In the genomic region with DNA sequence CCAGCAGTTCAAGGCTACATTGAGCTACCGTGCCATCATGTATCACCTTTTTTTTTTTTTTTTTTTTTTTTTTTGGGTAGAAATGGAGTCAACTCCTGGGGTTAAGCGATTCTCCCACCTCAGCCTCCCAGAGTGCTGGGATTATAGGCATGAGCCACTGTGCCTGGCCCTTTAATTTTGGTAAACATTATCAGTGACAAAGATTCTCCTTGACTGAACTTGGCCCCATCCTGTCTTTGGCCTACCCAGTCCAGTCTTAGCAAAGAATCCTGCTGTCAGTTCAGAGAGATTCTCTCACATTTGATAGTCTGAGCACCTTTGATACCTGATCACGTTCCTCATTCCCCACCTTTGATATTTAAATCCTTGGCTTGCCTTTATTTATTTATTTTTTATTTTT, we compare ENCODE assay signal across 20 cellular contexts. TPM values are rescaled to one million over a fixed set of nuclear protein-coding genes. Genes with fewer than 3 reads are reported as not detected.
DNase-seq lines count a peak whose midpoint lies in the region; ATAC-seq, FAIRE-seq and TF ChIP-seq lines count a peak whose summit lies in the region.
"Had no signal": no experiment of that assay in that cellular context is flagged by ENCODE, and none has a peak within 500 bp of the region (broad histone marks: within the 10 kb centered on the region; RNA-seq: fewer than 3 reads in every experiment).

No MANE protein-coding gene starts in this region.

- POLR2A ChIA-PET in IMR-90 (lab: Charles Lee; ENCODE audit: unreplicated experiment) = no interaction called here

- no peaks in the 10 kb centered on the region for H4K20me1 ChIP-seq in IMR-90 (ENCODE audit: insufficient read depth, low read length)
- H4K20me1 ChIP-seq in astrocyte (ENCODE audit: insufficient read depth, low read length) = no peaks in the 10 kb centered on the region
- no peaks in the 10 kb centered on the region for H4K20me1 ChIP-seq in osteoblast (ENCODE audit: insufficient read depth, low read length)

- H3K4me1 ChIP-seq in ACC112 (ENCODE audit: control insufficient read depth, insufficient read depth, low read length, unreplicated experiment) (peaks cover 10% of the 10 kb centered on the region), IMR-90 (ENCODE audit: control insufficient read depth, insufficient read depth, low read length) (peaks cover 3% of the 10 kb centered on the region), astrocyte (ENCODE audit: insufficient read depth, low read length) (peaks cover 11% of the 10 kb centered on the region), osteoblast (ENCODE audit: insufficient read depth, low read length) (peaks cover 10% of the 10 kb centered on the region)
- H3K4me1 ChIP-seq: A549 had no signal

- WGBS in IMR-90 (ENCODE audit: extremely low coverage in 2 of 2, insufficient read length in 1 of 2), 2 experiments = no CpG with 5 or more reads among the region's 3 CpGs

- H3K9me3 Mint-ChIP-seq in astrocyte (ENCODE audit: unreplicated experiment) = no peaks in the 10 kb centered on the region
- H3K9me3 Mint-ChIP-seq: CD14-positive monocyte; CD8-positive, alpha-beta T cell had no signal

- H3K9me1 ChIP-seq in IMR-90 (ENCODE audit: insufficient read depth, low read length) = peaks cover 2% of the 10 kb centered on the region; the same call in 1 of the 2 replicates

- H3K27ac ChIP-seq in ACC112 (ENCODE audit: low read depth, low read length) = peak overlapping the region; percentile 72; the same call in 1 of the 2 replicates
- H3K27ac ChIP-seq in IMR-90 (ENCODE audit: insufficient read depth, low read length) = no peak overlapping the region
- H3K27ac ChIP-seq in astrocyte (ENCODE audit: low read depth, low read length) = peak overlapping the region; percentile 24
- peak overlapping the region; percentile 23 for H3K27ac ChIP-seq in osteoblast (ENCODE audit: low read depth, low read length)
- H3K27ac ChIP-seq: A549, GM23248 had no signal

- no peak for ATAC-seq in IMR-90 (ENCODE audit: low read depth)
- no peak for ATAC-seq in HG03039 (IDR thresholded peaks at IDR 0.05; ENCODE audit: unreplicated experiment)
- ATAC-seq in HG02588 (IDR thresholded peaks at IDR 0.05; ENCODE audit: unreplicated experiment) = no peak
- ATAC-seq: A549; CD8-positive, alpha-beta T cell; HCT116 had no signal

- H3K27me3 ChIP-seq in ACC112 (ENCODE audit: insufficient read depth, low read length) (no peaks in the 10 kb centered on the region), IMR-90 (ENCODE audit: control insufficient read depth, insufficient read depth, low read length) (no peaks in the 10 kb centered on the region), astrocyte (ENCODE audit: insufficient read depth, low read length) (no peaks in the 10 kb centered on the region), osteoblast (ENCODE audit: insufficient read depth, low read length) (no peaks in the 10 kb centered on the region)

- no peak overlapping the region for H3K4ac ChIP-seq in IMR-90 (ENCODE audit: low read depth, low read length)

- H2BK5ac ChIP-seq in IMR-90 (ENCODE audit: low read depth, low read length, poor library complexity, severe bottlenecking) = peak overlapping the region; percentile 7

- H3K4me2 ChIP-seq in IMR-90 (ENCODE audit: low read depth, low read length) (no peak overlapping the region), astrocyte (ENCODE audit: low read length) (no peak overlapping the region), osteoblast (ENCODE audit: insufficient read depth, low read length) (no peak overlapping the region)
- H3K4me2 ChIP-seq: A549 had no signal

- no peak overlapping the region for H2BK120ac ChIP-seq in IMR-90 (ENCODE audit: low read depth, low read length)

- H3K79me2 ChIP-seq in ACC112 (ENCODE audit: control insufficient read depth, insufficient read depth, low read length, unreplicated experiment) (no peaks in the 10 kb centered on the region), astrocyte (ENCODE audit: insufficient read depth, low read length) (no peaks in the 10 kb centered on the region), osteoblast (ENCODE audit: insufficient read depth, low read length) (no peaks in the 10 kb centered on the region)

- H3K27me3 Mint-ChIP-seq in astrocyte (ENCODE audit: low read depth, unreplicated experiment) = no peaks in the 10 kb centered on the region

- no TSS peak for BruUV-seq in IMR-90 (replicated peaks; lab: Mats Ljungman, UMichigan)

- no peak overlapping the region for H3K56ac ChIP-seq in IMR-90 (ENCODE audit: extremely low read depth, insufficient read depth, low read length)

- H4K5ac ChIP-seq in IMR-90 (ENCODE audit: low read depth, low read length) = no peak overlapping the region

- 0 out of 2 replicates have a peak overlapping the region, but pooled peaks have one; percentile 25 for H2BK20ac ChIP-seq in IMR-90 (ENCODE audit: low read depth, low read length)

- no peak for TF ChIP-seq CTCF in IMR-90 (conservative IDR thresholded peaks at IDR 0.05; ENCODE audit: low read depth, low read length)
- TF ChIP-seq CTCF in astrocyte (IDR thresholded peaks at IDR 0.05; ENCODE audit: insufficient read depth, low read depth, low read length) = no peak
- TF ChIP-seq CTCF in osteoblast (IDR thresholded peaks at IDR 0.05; ENCODE audit: extremely low read depth, low read depth, low read length) = no peak

- H3K36me3 Mint-ChIP-seq in astrocyte (ENCODE audit: low read depth, unreplicated experiment) = no peaks in the 10 kb centered on the region

- CTCF ChIA-PET in IMR-90 (lab: Yijun Ruan, JAX) = interaction anchor here (0.5 kb wide), 1 partner anchor 95 kb away, joined by 3 read pairs; no protein-coding TSS in a partner anchor

- H3K9me3 ChIP-seq in IMR-90 (ENCODE audit: control insufficient read depth, insufficient read depth, low read length) (no peaks in the 10 kb centered on the region), astrocyte (ENCODE audit: insufficient read depth, low read depth, low read length) (no peaks in the 10 kb centered on the region), osteoblast (ENCODE audit: low read depth, low read length) (no peaks in the 10 kb centered on the region)
- H3K9me3 ChIP-seq: A549 had no signal

- no peak for TF ChIP-seq RAD21 in IMR-90 (IDR thresholded peaks at IDR 0.05; ENCODE audit: low read length)

- H3K14ac ChIP-seq in IMR-90 (replicated peaks; ENCODE audit: low read depth, low read length) = no peak overlapping the region

- FAIRE-seq in astrocyte (lab: Jason Lieb, UNC) = no peak
- FAIRE-seq: A549, D721Med, G401.6, GM12891, H54 had no signal

- no peak overlapping the region for H4K91ac ChIP-seq in IMR-90 (ENCODE audit: insufficient read depth, low read depth, low read length)

- no peak overlapping the region for H3K27ac Mint-ChIP-seq in astrocyte (ENCODE audit: unreplicated experiment)
- H3K27ac Mint-ChIP-seq: CD8-positive, alpha-beta T cell had no signal

- peaks cover 7% of the 10 kb centered on the region for H3K4me1 Mint-ChIP-seq in astrocyte (ENCODE audit: low read depth, unreplicated experiment)

- H2AK5ac ChIP-seq in IMR-90 (ENCODE audit: low read depth, low read length) = 0 out of 2 replicates have a peak overlapping the region, but pooled peaks have one; percentile 46

- no peak for TF ChIP-seq POLR2A in IMR-90 (IDR thresholded peaks at IDR 0.05; ENCODE audit: low read depth, low read length)

- H4K8ac ChIP-seq in IMR-90 (ENCODE audit: low read depth in 2 of 2, low read length in 2 of 2) = no peak overlapping the region

- H3K23ac ChIP-seq in IMR-90 (ENCODE audit: low read depth, low read length) = no peak overlapping the region

- no peak overlapping the region for H2BK15ac ChIP-seq in IMR-90 (ENCODE audit: low read depth, low read length)

- dilution Hi-C loops in IMR-90 (cut with HindIII; ENCODE audit: low sequenced_read_pairs, unreplicated experiment) = no loop called here

- H2AK9ac ChIP-seq in IMR-90 (replicated peaks; ENCODE audit: low read depth, low read length, poor library complexity) = peak overlapping the region; percentile 33

- no peak overlapping the region for H2AFZ ChIP-seq in ACC112 (ENCODE audit: low read length, unreplicated experiment)
- no peak overlapping the region for H2AFZ ChIP-seq in IMR-90 (replicated peaks; ENCODE audit: low read length, poor library complexity)
- H2AFZ ChIP-seq in astrocyte (ENCODE audit: low read depth, low read length) = no peak overlapping the region
- no peak overlapping the region for H2AFZ ChIP-seq in osteoblast (ENCODE audit: low read length)
- H2AFZ ChIP-seq: GM23248 had no signal

- H3K4me3 ChIP-seq in ACC112 (ENCODE audit: low read depth, low read length) (no peak overlapping the region), IMR-90 (ENCODE audit: insufficient read depth, low read depth, low read length) (no peak overlapping the region), astrocyte (ENCODE audit: insufficient read depth, low read depth, low read length) (no peak overlapping the region), osteoblast (ENCODE audit: insufficient read depth, low read length) (no peak overlapping the region)
- H3K4me3 ChIP-seq: A549, GM23248 had no signal

- H3K79me1 ChIP-seq in IMR-90 (ENCODE audit: low read depth in 1 of 2, low read length in 2 of 2) = no peaks in the 10 kb centered on the region

- in situ Hi-C loops in IMR-90 (cut with MboI; ENCODE audit: low sequenced_read_pairs) = no loop called here

- 0 out of 2 replicates have a peak, but pooled peaks cover 6% of the 10 kb centered on the region for H3K36me3 ChIP-seq in ACC112 (ENCODE audit: insufficient read depth, low read length)
- peaks cover 6% of the 10 kb centered on the region; the same call in 1 of the 2 replicates for H3K36me3 ChIP-seq in IMR-90 (ENCODE audit: control insufficient read depth, insufficient read depth, low read length)
- no peaks in the 10 kb centered on the region for H3K36me3 ChIP-seq in astrocyte (ENCODE audit: insufficient read depth, low read length)
- peaks cover 8% of the 10 kb centered on the region for H3K36me3 ChIP-seq in osteoblast (ENCODE audit: insufficient read depth, low read length)

- no peak overlapping the region for H3K4me3 Mint-ChIP-seq in astrocyte (ENCODE audit: unreplicated experiment)
- H3K4me3 Mint-ChIP-seq: CD14-positive monocyte; CD8-positive, alpha-beta T cell had no signal

- DNase-seq in IMR-90 (no peak), astrocyte (ENCODE audit: low read depth) (no peak), osteoblast (ENCODE audit: insufficient read length, low spot score, missing footprints) (no peak), kidney tubule cell (ENCODE audit: low spot score) (no peak)
- DNase-seq: CD8-positive, alpha-beta T cell; COR-L47; DMS153; DMS79 treated with DMSO at 0.1 percent for 48 hours had no signal

- no peak overlapping the region for H3K9ac ChIP-seq in IMR-90 (ENCODE audit: low read depth, low read length)
- H3K9ac ChIP-seq in astrocyte (ENCODE audit: low read length) = no peak overlapping the region
- H3K9ac ChIP-seq: GM23248 had no signal

- intact Hi-C loops in IMR-90 (cut with micrococcal nuclease) = no loop called here

- H3K18ac ChIP-seq in IMR-90 (ENCODE audit: low read depth, low read length) = peak overlapping the region; percentile 64; the same call in 1 of the 2 replicates

RNA-seq across cellular contexts. Expression of a gene that starts 11.5 kb away (rescaled TPM):
- total RNA-seq in IMR-90 (2012; rRNA removed) (21.1 and 28.6 TPM in 2 replicates), astrocyte (9.1 and 9.4 TPM in 2 replicates), osteoblast (17.4 and 17.7 TPM in 2 replicates)
- 21.4 and 28.3 TPM in 2 replicates for polyA plus RNA-seq in IMR-90 (2012; rRNA removed)
- polyA plus RNA-seq in IMR-90 (2012; cell fraction: cytosol; rRNA removed) = 4.9 and 5.6 TPM in 2 replicates
- 2.0 and 8.6 TPM in 2 replicates for polyA plus RNA-seq in IMR-90 (2012; cell fraction: nucleus; rRNA removed; ENCODE audit: low replicate concordance)

RNA-seq across cellular contexts. Expression of a gene that starts 12.0 kb away (rescaled TPM):
- not detected in 2 replicates for total RNA-seq in IMR-90 (2012; rRNA removed)
- not detected in 2 replicates for polyA plus RNA-seq in IMR-90 (2012; rRNA removed)
- polyA plus RNA-seq in IMR-90 (2012; cell fraction: cytosol; rRNA removed) = not detected in 2 replicates
- 0.01 and 0.02 TPM in 2 replicates for polyA plus RNA-seq in IMR-90 (2012; cell fraction: nucleus; rRNA removed; ENCODE audit: low replicate concordance)
- total RNA-seq in astrocyte = 0.09 and 0.31 TPM in 2 replicates
- under 0.01 TPM in 2 replicates for total RNA-seq in osteoblast
- total RNA-seq: GM23248, HT-29 had no signal
- polyA plus RNA-seq: CD14-positive monocyte had no signal

RNA-seq across cellular contexts. Expression of a gene that starts 51.8 kb away (rescaled TPM):
- total RNA-seq in IMR-90 (2012; rRNA removed) = under 0.01 TPM in 2 replicates
- 0.03 and 0.05 TPM in 2 replicates for polyA plus RNA-seq in IMR-90 (2012; rRNA removed)
- 0.01 and 0.02 TPM in 2 replicates for polyA plus RNA-seq in IMR-90 (2012; cell fraction: cytosol; rRNA removed)
- 0.07 TPM in 1 of 2 replicates, not detected in the other for polyA plus RNA-seq in IMR-90 (2012; cell fraction: nucleus; rRNA removed; ENCODE audit: low replicate concordance)
- 0.67 and 0.79 TPM in 2 replicates for total RNA-seq in astrocyte
- under 0.01 TPM in 2 replicates for total RNA-seq in osteoblast
- total RNA-seq: CD8-positive, alpha-beta T cell; GM23248; HT-29 had no signal
- polyA plus RNA-seq: CD14-positive monocyte, GM23248 had no signal
